In the genomic region with DNA sequence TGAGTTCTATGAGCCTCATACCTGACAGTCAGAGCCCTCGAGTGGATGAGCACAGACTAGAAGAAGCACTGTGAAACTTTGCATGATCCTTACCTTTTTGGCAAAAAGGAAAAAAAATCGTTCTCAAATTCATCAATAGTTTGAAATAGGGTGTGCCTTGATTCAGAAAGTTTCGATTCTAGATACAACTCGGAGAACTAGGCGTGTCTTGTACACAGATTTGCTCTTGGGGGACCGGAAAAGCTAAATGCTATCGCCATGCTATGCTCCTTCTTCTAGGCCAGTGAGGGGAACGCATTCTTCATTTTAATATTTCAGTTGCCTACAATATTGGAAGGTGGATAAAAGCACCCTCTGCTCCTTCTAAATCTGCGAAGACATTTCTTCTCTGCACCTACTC, we compare ENCODE assay signal across 23 cellular contexts. TPM values are rescaled to one million over a fixed set of nuclear protein-coding genes. Genes with fewer than 3 reads are reported as not detected.
"Had no signal": no experiment of that assay in that cellular context is flagged by ENCODE, and none has a peak within 500 bp of the region (broad histone marks: within the 10 kb centered on the region; RNA-seq: fewer than 3 reads in every experiment).

No MANE protein-coding gene starts in this region.

- H3K9me3 ChIP-seq: adrenal gland, colonic mucosa, gastrocnemius medialis, heart right ventricle, mucosa of descending colon, spleen, testis, upper lobe of right lung had no signal

- H3K9me3 Mint-ChIP-seq: activated naive CD4-positive, alpha-beta T cell treated with anti-CD3 and anti-CD28 coated beads, Interleukin-2, amount 10 ng/mL, durations not matched to agents 7 days and 5 days; nephron had no signal

- H3K4me3 ChIP-seq: adrenal gland, colonic mucosa, gastrocnemius medialis, heart right ventricle, mucosa of descending colon, testis, upper lobe of right lung had no signal

- H3K27ac ChIP-seq: adrenal gland, colonic mucosa, gastrocnemius medialis, heart right ventricle, testis, upper lobe of right lung had no signal

- ATAC-seq: gastrocnemius medialis, heart right ventricle, left lobe of liver, mucosa of descending colon, sciatic nerve, upper lobe of right lung had no signal

- H3K4me3 Mint-ChIP-seq: activated naive CD4-positive, alpha-beta T cell treated with anti-CD3 and anti-CD28 coated beads, Interleukin-2, amount 10 ng/mL, durations not matched to agents 7 days and 5 days; nephron had no signal

- H3K4me1 Mint-ChIP-seq: nephron had no signal

- H3K4me1 ChIP-seq: adrenal gland, colonic mucosa, gastrocnemius medialis, testis, upper lobe of right lung had no signal

- H3K36me3 Mint-ChIP-seq: activated naive CD4-positive, alpha-beta T cell treated with anti-CD3 and anti-CD28 coated beads, Interleukin-2, amount 10 ng/mL, durations not matched to agents 7 days and 5 days had no signal

- H3K36me3 ChIP-seq: adrenal gland, colonic mucosa, gastrocnemius medialis, heart right ventricle, spleen, upper lobe of right lung had no signal

- DNase-seq: activated CD4-positive, alpha-beta T cell treated with anti-CD3 and anti-CD28 coated beads, Interleukin-2, amount 50 U/mL, for 1 hour; activated CD8-positive, alpha-beta memory T cell treated with anti-CD3 and anti-CD28 coated beads, Interleukin-2, amount 50 U/mL, for 48 hours; activated naive CD4-positive, alpha-beta T cell treated with anti-CD3 and anti-CD28 coated beads, Interleukin-2, amount 10 ng/mL, durations not matched to agents 7 days and 5 days; adrenal gland; colonic mucosa; effector CD8-positive, alpha-beta T cell; gastrocnemius medialis; heart right ventricle; islet precursor cell; mammary epithelial cell; mucosa of descending colon; spleen; stimulated activated CD4-positive, alpha-beta T cell treated with anti-CD3 and anti-CD28 coated beads, Interleukin-1b, Interleukin-23, amount 100 ng/mL, for 48 hours; stimulated activated naive CD4-positive, alpha-beta T cell treated with Interleukin-2 at 50 U/mL for 16 hours; testis; upper lobe of right lung had no signal

RNA-seq across cellular contexts. Expression of gene CD86, which starts 25.0 kb away (rescaled TPM):
- total RNA-seq: fibroblast of lung, osteoblast, pulmonary artery endothelial cell had no signal

RNA-seq across cellular contexts. Expression of gene ILDR1, which starts 58.1 kb away (rescaled TPM):
- total RNA-seq: cardiac septum, fibroblast of lung, gastrocnemius medialis, osteoblast, pulmonary artery endothelial cell, sciatic nerve had no signal
